In the genomic region with DNA sequence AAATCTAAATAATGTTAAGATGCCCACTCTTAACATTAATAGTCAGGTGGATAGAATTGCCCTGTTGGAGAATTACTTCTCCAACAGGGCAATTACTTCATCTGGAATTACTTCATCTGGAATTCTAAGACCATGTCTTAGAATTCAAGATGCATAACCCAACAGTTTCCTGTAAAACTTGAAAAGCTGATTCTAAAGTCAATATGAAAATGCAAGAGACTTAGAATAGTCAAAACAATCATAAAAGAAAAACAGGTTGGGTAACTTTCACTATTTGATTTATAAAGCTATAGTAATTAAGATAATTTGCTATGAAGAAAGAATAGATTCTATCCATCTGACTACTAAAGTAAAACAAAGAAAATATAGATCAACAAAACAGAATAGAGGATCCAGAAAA, we compare ENCODE assay signal across 1 cellular context.
TF ChIP-seq lines count a peak whose summit lies in the region.

No MANE protein-coding gene starts in this region.

TF ChIP-seq in K562, 482 proteins besides CTCF, POLR2A, EP300 and RAD21 (continued from another document):
- TF ChIP-seq, protein P1, sequence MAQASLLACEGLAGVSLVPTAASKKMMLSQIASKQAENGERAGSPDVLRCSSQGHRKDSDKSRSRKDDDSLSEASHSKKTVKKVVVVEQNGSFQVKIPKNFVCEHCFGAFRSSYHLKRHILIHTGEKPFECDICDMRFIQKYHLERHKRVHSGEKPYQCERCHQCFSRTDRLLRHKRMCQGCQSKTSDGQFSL (CRISPR knock-in tag; IDR thresholded peaks at IDR 0.05), result no peak
- TF ChIP-seq, protein P1 (tag; IDR thresholded peaks at IDR 0.05), result no peak
- no peak for TF ChIP-seq SMAD1 (IDR thresholded peaks at IDR 0.05; ENCODE audit: low read depth, low read length, partially characterized antibody)
- no peak for TF ChIP-seq SIRT6 (IDR thresholded peaks at IDR 0.05; ENCODE audit: low read depth, low read length)
- TF ChIP-seq, protein P2, sequence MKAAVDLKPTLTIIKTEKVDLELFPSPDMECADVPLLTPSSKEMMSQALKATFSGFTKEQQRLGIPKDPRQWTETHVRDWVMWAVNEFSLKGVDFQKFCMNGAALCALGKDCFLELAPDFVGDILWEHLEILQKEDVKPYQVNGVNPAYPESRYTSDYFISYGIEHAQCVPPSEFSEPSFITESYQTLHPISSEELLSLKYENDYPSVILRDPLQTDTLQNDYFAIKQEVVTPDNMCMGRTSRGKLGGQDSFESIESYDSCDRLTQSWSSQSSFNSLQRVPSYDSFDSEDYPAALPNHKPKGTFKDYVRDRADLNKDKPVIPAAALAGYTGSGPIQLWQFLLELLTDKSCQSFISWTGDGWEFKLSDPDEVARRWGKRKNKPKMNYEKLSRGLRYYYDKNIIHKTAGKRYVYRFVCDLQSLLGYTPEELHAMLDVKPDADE (conservative IDR thresholded peaks at IDR 0.05; ENCODE audit: control insufficient read depth, low read depth, low read length), result no peak
- no peak for TF ChIP-seq ZNF140 (CRISPR knock-in tag; IDR thresholded peaks at IDR 0.05)
- TF ChIP-seq, protein P3, sequence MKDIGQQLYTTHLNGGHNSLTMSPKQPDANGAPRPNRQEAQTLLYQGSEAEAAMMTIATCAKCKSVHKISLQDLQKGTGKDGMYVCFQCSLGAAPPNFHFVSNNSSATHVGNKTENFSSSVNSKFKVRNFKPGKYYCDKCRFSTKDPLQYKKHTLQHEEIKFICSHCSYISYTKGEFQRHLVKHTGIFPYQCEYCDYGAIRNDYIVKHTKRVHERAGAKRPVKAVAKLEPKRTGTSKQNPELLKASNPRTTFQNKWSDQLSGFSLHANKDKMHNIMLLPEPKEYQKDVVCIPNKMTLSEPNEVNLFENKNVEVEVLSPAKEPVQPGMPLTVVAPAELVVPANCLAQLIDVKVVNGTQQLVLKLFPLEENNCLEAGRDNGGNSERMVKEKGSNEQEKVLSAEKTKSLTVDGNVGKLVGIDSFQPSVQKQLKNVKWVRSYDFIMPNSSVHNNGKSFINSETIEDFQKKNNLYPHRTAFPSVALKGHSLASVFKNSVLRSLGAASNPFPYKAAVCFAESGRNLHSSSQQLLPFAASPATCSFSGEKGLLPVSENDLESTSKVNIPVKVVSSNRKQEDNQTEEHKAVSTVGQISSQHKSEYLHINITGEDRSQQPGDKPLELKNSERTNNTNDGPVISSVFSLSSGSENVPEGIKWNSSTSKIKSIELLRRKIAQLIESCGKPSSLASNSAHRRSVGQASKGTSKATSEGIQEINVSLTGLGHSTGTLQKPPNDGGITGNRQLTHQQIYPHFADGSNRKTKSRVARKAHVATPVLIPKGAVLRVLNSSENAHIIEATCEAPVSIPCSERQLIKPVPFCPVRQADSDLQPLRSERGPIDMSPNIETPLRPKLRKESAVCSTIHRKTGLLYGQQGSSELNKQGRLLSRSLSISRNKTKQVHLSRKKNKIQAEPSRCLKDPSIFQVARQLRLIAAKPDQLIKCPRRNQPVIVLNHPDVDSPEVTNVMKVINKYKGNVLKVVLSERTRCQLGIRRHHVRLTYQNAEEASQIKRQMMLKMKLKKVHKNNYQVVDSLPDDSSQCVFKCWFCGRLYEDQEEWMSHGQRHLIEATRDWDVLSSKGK (CRISPR knock-in tag; IDR thresholded peaks at IDR 0.05), result no peak
- TF ChIP-seq NR1H2 (CRISPR knock-in tag; IDR thresholded peaks at IDR 0.05), result no peak
- TF ChIP-seq, protein P4, sequence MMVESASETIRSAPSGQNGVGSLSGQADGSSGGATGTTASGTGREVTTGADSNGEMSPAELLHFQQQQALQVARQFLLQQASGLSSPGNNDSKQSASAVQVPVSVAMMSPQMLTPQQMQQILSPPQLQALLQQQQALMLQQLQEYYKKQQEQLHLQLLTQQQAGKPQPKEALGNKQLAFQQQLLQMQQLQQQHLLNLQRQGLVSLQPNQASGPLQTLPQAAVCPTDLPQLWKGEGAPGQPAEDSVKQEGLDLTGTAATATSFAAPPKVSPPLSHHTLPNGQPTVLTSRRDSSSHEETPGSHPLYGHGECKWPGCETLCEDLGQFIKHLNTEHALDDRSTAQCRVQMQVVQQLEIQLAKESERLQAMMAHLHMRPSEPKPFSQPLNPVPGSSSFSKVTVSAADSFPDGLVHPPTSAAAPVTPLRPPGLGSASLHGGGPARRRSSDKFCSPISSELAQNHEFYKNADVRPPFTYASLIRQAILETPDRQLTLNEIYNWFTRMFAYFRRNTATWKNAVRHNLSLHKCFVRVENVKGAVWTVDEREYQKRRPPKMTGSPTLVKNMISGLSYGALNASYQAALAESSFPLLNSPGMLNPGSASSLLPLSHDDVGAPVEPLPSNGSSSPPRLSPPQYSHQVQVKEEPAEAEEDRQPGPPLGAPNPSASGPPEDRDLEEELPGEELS (CRISPR knock-in tag; IDR thresholded peaks at IDR 0.05; ENCODE audit: borderline replicate concordance), result no peak
- no peak for TF ChIP-seq ZBTB8A (IDR thresholded peaks at IDR 0.05; ENCODE audit: partially characterized antibody)
